In genomic region chr18:59388180-59388579, GRCh38 we compare ENCODE assay signal across 1 cellular context.
TF ChIP-seq lines count a peak whose summit lies in the region.

No MANE protein-coding gene starts in this region.

TF ChIP-seq in HEK293, 187 proteins besides CTCF, POLR2A, EP300 and RAD21 (continued from another document):
- TF ChIP-seq PRDM10 (tag by site-specific recombination; IDR thresholded peaks at IDR 0.05) (peak; percentile 76), FEZF1 (tag by site-specific recombination; IDR thresholded peaks at IDR 0.05) (0 out of 2 replicates have a peak, but pooled peaks have one; percentile 11), KLF8 (tag by site-specific recombination; IDR thresholded peaks at IDR 0.05) (0 out of 2 replicates have a peak, but pooled peaks have one; percentile 15), ZBTB44 (tag by site-specific recombination; IDR thresholded peaks at IDR 0.05) (peak; percentile 52; the same call in 1 of the 2 replicates), HOXC10 (CRISPR knock-in tag; IDR thresholded peaks at IDR 0.05) (no peak), KLF1 (tag by site-specific recombination; IDR thresholded peaks at IDR 0.05) (peak; percentile 75), ZBTB17 (tag by site-specific recombination; IDR thresholded peaks at IDR 0.05) (0 out of 2 replicates have a peak, but pooled peaks have one; percentile 17), ZNF148 (tag by site-specific recombination; IDR thresholded peaks at IDR 0.05; ENCODE audit: borderline replicate concordance) (no peak)
